20 cellular contexts compared by ENCODE assay signal in the genomic region with DNA sequence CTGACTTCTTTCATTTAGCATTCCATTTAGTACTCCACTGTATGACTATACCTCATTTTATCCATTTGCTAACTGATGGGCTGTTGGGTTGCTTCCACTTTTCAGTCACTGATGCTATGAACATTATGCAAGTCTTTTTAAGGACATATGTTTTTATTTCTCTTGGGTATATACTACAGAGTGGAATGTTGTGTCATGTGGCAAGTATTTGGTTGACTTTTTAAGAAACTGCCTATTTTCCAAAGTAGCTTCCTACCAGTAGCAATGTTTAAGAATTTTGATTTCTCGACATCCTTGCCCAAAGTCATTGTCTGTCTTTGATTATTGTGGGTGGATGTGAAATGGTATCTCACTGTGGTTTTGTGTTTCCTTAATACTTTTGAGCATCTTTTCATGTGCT.
A peak's percentile ranks its signal among the peaks of the same experiment; 100 is the strongest.
DNase-seq lines count a peak whose midpoint lies in the region; ATAC-seq and TF ChIP-seq lines count a peak whose summit lies in the region.
"Had no signal": no experiment of that assay in that cellular context is flagged by ENCODE, and none has a peak within 500 bp of the region (broad histone marks: within the 10 kb centered on the region; RNA-seq: fewer than 3 reads in every experiment).

No MANE protein-coding gene starts in this region.

- H3K36me3 Mint-ChIP-seq in MCF 10A (ENCODE audit: insufficient read depth, unreplicated experiment) = no peaks in the 10 kb centered on the region
- H3K36me3 Mint-ChIP-seq: brain; stimulated activated effector memory CD8-positive, alpha-beta T cell treated with anti-CD3 and anti-CD28 coated beads, Interleukin-12 subunit alpha, Interleukin-12 subunit beta, amount 100 ng/mL, for 72 hours had no signal

- ATAC-seq in left lung = no peak
- ATAC-seq: left lobe of liver; stimulated activated effector memory CD8-positive, alpha-beta T cell treated with anti-CD3 and anti-CD28 coated beads, Interleukin-12 subunit alpha, Interleukin-12 subunit beta, amount 100 ng/mL, for 72 hours had no signal

- H3K27ac ChIP-seq in mammary epithelial cell (ENCODE audit: insufficient read depth, low read depth, low read length) (no peak overlapping the region), left lung (no peak overlapping the region)
- H3K27ac ChIP-seq: 22Rv1, parathyroid adenoma, upper lobe of left lung had no signal

- peaks cover 19% of the 10 kb centered on the region for H3K4me1 Mint-ChIP-seq in MCF 10A (ENCODE audit: insufficient read depth, unreplicated experiment)
- H3K4me1 Mint-ChIP-seq: stimulated activated effector memory CD8-positive, alpha-beta T cell treated with anti-CD3 and anti-CD28 coated beads, Interleukin-12 subunit alpha, Interleukin-12 subunit beta, amount 100 ng/mL, for 72 hours had no signal

- in situ Hi-C loops in mammary epithelial cell (cut with MboI; ENCODE audit: low sequenced_read_pairs in 2 of 2) = no loop called here

- H3K27me3 Mint-ChIP-seq in MCF 10A (ENCODE audit: insufficient read depth, unreplicated experiment) = no peaks in the 10 kb centered on the region

- 0% methylated on average over 1 of the region's 1 CpG for WGBS in mammary epithelial cell (ENCODE audit: low coverage, missing lambda C conversion rate)

- no peak overlapping the region for H3K4me3 Mint-ChIP-seq in MCF 10A (ENCODE audit: unreplicated experiment)
- H3K4me3 Mint-ChIP-seq: brain; stimulated activated effector memory CD8-positive, alpha-beta T cell treated with anti-CD3 and anti-CD28 coated beads, Interleukin-12 subunit alpha, Interleukin-12 subunit beta, amount 100 ng/mL, for 72 hours had no signal

- H3K79me2 ChIP-seq in mammary epithelial cell (ENCODE audit: insufficient read depth, low read length) = no peaks in the 10 kb centered on the region
- H3K79me2 ChIP-seq: parathyroid adenoma had no signal

- H2AFZ ChIP-seq in mammary epithelial cell (ENCODE audit: low read depth, low read length) = no peak overlapping the region
- H2AFZ ChIP-seq: parathyroid adenoma had no signal

- H3K27ac Mint-ChIP-seq in MCF 10A (ENCODE audit: low read depth, unreplicated experiment) = no peak overlapping the region
- H3K27ac Mint-ChIP-seq: stimulated activated effector memory CD8-positive, alpha-beta T cell treated with anti-CD3 and anti-CD28 coated beads, Interleukin-12 subunit alpha, Interleukin-12 subunit beta, amount 100 ng/mL, for 72 hours had no signal

- BruUV-seq in MCF 10A (replicated peaks; lab: Mats Ljungman, UMichigan) = no TSS peak
- BruUV-seq in mammary epithelial cell (replicated peaks; lab: Mats Ljungman, UMichigan) = no TSS peak

- no peaks in the 10 kb centered on the region for H3K9me3 Mint-ChIP-seq in MCF 10A (ENCODE audit: unreplicated experiment)
- H3K9me3 Mint-ChIP-seq: brain; stimulated activated effector memory CD8-positive, alpha-beta T cell treated with anti-CD3 and anti-CD28 coated beads, Interleukin-12 subunit alpha, Interleukin-12 subunit beta, amount 100 ng/mL, for 72 hours had no signal

- TF ChIP-seq CTCF in MCF 10A (IDR thresholded peaks at IDR 0.05; ENCODE audit: unreplicated experiment) = no peak
- no peak for TF ChIP-seq CTCF in mammary epithelial cell (conservative IDR thresholded peaks at IDR 0.05 in 1 of 2, IDR thresholded peaks at IDR 0.05 in 1 of 2; ENCODE audit: extremely low read depth in 1 of 2, insufficient read depth in 1 of 2, low read depth in 1 of 2, low read length in 2 of 2)
- no peak for TF ChIP-seq CTCF in fibroblast of the aortic adventitia (IDR thresholded peaks at IDR 0.05; ENCODE audit: insufficient read depth, low read length)
- no peak for TF ChIP-seq CTCF in left lung (IDR thresholded peaks at IDR 0.05)

- dilution Hi-C loops in mammary epithelial cell (cut with HindIII; ENCODE audit: low sequenced_read_pairs) = no loop called here

- H3K9ac ChIP-seq in mammary epithelial cell (ENCODE audit: insufficient read depth, low read length) = no peak overlapping the region
- H3K9ac ChIP-seq in adipocyte (ENCODE audit: low read length) = no peak overlapping the region
- H3K9ac ChIP-seq: parathyroid adenoma had no signal

- POLR2A ChIA-PET in MCF 10A (lab: Yijun Ruan, JAX) = interaction anchor here (0.6 to 1.2 kb wide), 2 partner anchors 32 to 145 kb away, joined by 3 to 4 read pairs; no protein-coding TSS in a partner anchor

- intact Hi-C loops in MCF 10A (cut with micrococcal nuclease) = no loop called here
- intact Hi-C loops in mammary epithelial cell (cut with micrococcal nuclease) = no loop called here
- intact Hi-C loops in left lung (cut with DNase I) = no loop called here

- H3K4me1 ChIP-seq in mammary epithelial cell (ENCODE audit: insufficient read depth, low read length) = peaks cover 34% of the 10 kb centered on the region
- peaks cover 51% of the 10 kb centered on the region for H3K4me1 ChIP-seq in adipocyte (ENCODE audit: control insufficient read depth, insufficient read depth, low read length)
- peaks cover 0 to 8% of the 10 kb centered on the region in 2 donors for H3K4me1 ChIP-seq in left lung
- H3K4me1 ChIP-seq: parathyroid adenoma, upper lobe of left lung had no signal

- H3K9me3 ChIP-seq in mammary epithelial cell (replicated peaks; ENCODE audit: insufficient read depth, low read length) (no peaks in the 10 kb centered on the region), adipocyte (ENCODE audit: control insufficient read depth, low read length) (no peaks in the 10 kb centered on the region), left lung (no peaks in the 10 kb centered on the region)
- H3K9me3 ChIP-seq: spleen, upper lobe of left lung had no signal

- CTCF ChIA-PET in MCF 10A (lab: Yijun Ruan, JAX) (interaction anchor here (0.5 to 0.8 kb wide), 2 partner anchors 29 to 68 kb away, joined by 3 to 4 read pairs; no protein-coding TSS in a partner anchor), mammary epithelial cell (lab: Charles Lee; ENCODE audit: low non-redundant PET) (no interaction called here)

- DNase-seq in MCF 10A (ENCODE audit: unreplicated experiment) = peak; percentile 51
- no peak for DNase-seq in mammary epithelial cell
- peak; percentile 85 for DNase-seq in adipocyte (ENCODE audit: low read depth)
- peak; percentile 87 for DNase-seq in fibroblast of the aortic adventitia (ENCODE audit: low read depth)
- no peak for DNase-seq in SKM-1 treated with dmso at 0.1 percent for 144 hours (lab: John Stamatoyannopoulos, UW; ENCODE audit: unreplicated experiment)
- DNase-seq in NCI-H187 treated with DMSO at 0.1 percent for 48 hours (lab: John Stamatoyannopoulos, UW) = no peak
- no peak for DNase-seq in HT-29 (ENCODE audit: low spot score)
- DNase-seq in left lung = no peak
- DNase-seq: activated CD4-positive, alpha-beta T cell treated with anti-CD3 and anti-CD28 coated beads for 4 hours; activated naive CD4-positive, alpha-beta T cell treated with Interleukin-2 at 50 U/mL for 16 hours; DND-41; NCI-H1694 treated with DMSO at 0.1 percent for 48 hours; SHP77 treated with DMSO at 0.1 percent for 48 hours; spleen; upper lobe of left lung had no signal

- H3K4me3 ChIP-seq in mammary epithelial cell (replicated peaks in 1 of 3; ENCODE audit: insufficient read depth in 1 of 3, low read depth in 2 of 3, low read length in 3 of 3) = no peak overlapping the region
- H3K4me3 ChIP-seq in adipocyte (ENCODE audit: low read length) = no peak overlapping the region
- no peak overlapping the region for H3K4me3 ChIP-seq in fibroblast of the aortic adventitia (ENCODE audit: low read depth, low read length)
- H3K4me3 ChIP-seq in left lung = no peak overlapping the region
- H3K4me3 ChIP-seq: spleen, upper lobe of left lung had no signal

- no peaks in the 10 kb centered on the region for H3K36me3 ChIP-seq in mammary epithelial cell (ENCODE audit: insufficient read depth, low read length)
- no peaks in the 10 kb centered on the region for H3K36me3 ChIP-seq in adipocyte (ENCODE audit: control insufficient read depth, insufficient read depth, low read length, severe bottlenecking)
- no peaks in the 10 kb centered on the region for H3K36me3 ChIP-seq in left lung
- H3K36me3 ChIP-seq: spleen, upper lobe of left lung had no signal

- H4K20me1 ChIP-seq in mammary epithelial cell (ENCODE audit: insufficient read depth, low read length) = no peaks in the 10 kb centered on the region

- no peak overlapping the region for H3K4me2 ChIP-seq in mammary epithelial cell (ENCODE audit: insufficient read depth, low read depth, low read length)

- H3K27me3 ChIP-seq in mammary epithelial cell (ENCODE audit: insufficient read depth, low read length) = no peaks in the 10 kb centered on the region
- H3K27me3 ChIP-seq in adipocyte (replicated peaks; ENCODE audit: control insufficient read depth, insufficient read depth, low read length) = no peaks in the 10 kb centered on the region
- H3K27me3 ChIP-seq in left lung = peaks cover 0 to 6% of the 10 kb centered on the region in 2 donors
- H3K27me3 ChIP-seq: upper lobe of left lung had no signal

Comparison
In these comparisons a context has a peak if more than half of its experiments do, and no peak if none do; other contexts are left out.
1. DNase-seq: peak in MCF 10A (single experiment), adipocyte (single experiment) and fibroblast of the aortic adventitia (single experiment); none in mammary epithelial cell (single experiment), SKM-1 treated with dmso at 0.1 percent for 144 hours (single experiment), NCI-H187 treated with DMSO at 0.1 percent for 48 hours (single experiment), HT-29 (single experiment) and left lung (0 of 2).